ENCODE assay signal across 1 cellular context in the genomic region with DNA sequence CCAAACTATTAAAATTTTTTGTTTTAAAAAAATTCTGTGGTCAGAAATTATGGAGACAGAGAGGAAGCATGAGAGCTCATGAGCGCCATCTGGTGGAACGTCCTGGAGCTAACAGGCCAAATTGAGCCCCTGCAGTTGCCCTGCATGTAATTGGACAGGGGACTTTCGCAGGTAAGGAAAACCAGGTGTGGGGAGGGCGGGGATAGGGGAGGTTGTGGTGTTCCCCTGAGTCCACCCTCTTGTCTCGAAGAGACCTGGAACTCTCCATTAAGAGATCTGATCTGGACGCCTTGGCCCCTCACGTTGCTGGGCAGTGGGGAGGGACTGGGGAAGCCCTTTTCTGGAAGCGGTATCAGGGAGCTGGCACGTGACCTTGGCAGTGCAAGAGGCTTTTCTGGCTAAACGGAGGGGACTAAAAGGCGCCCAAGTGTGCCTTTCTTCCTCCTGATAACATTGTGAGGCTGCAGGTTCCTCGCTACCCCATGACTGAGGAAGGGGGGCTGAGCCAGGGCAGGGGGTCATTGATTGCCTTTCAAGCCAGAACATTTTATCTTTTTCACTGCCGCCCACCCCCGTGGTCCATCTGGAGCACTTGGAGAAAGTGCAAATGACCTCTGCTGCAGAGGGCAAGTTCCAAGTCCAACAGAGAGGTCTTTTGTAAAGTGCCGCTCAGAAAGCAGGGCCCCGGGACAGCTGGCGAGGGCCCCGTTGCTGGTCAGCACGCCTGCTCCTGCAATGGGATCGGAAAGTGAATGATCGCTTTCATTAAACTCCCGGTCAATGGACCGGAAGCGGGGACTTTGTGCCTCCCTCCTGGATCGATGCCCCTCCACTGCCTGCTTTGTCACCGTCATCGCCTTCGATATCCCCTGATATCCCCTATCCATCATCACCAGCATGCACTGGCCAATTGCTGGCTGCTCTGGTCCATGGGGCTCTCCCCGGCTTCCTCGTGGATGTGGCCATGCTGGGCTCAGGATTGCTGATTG.
TF ChIP-seq lines count a peak whose summit lies in the region.

No MANE protein-coding gene starts in this region.

TF ChIP-seq in GM23338, 12 proteins besides CTCF, POLR2A, EP300 and RAD21 (continued from another document):
- TF ChIP-seq, protein P1, sequence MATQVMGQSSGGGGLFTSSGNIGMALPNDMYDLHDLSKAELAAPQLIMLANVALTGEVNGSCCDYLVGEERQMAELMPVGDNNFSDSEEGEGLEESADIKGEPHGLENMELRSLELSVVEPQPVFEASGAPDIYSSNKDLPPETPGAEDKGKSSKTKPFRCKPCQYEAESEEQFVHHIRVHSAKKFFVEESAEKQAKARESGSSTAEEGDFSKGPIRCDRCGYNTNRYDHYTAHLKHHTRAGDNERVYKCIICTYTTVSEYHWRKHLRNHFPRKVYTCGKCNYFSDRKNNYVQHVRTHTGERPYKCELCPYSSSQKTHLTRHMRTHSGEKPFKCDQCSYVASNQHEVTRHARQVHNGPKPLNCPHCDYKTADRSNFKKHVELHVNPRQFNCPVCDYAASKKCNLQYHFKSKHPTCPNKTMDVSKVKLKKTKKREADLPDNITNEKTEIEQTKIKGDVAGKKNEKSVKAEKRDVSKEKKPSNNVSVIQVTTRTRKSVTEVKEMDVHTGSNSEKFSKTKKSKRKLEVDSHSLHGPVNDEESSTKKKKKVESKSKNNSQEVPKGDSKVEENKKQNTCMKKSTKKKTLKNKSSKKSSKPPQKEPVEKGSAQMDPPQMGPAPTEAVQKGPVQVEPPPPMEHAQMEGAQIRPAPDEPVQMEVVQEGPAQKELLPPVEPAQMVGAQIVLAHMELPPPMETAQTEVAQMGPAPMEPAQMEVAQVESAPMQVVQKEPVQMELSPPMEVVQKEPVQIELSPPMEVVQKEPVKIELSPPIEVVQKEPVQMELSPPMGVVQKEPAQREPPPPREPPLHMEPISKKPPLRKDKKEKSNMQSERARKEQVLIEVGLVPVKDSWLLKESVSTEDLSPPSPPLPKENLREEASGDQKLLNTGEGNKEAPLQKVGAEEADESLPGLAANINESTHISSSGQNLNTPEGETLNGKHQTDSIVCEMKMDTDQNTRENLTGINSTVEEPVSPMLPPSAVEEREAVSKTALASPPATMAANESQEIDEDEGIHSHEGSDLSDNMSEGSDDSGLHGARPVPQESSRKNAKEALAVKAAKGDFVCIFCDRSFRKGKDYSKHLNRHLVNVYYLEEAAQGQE (IDR thresholded peaks at IDR 0.05; ENCODE audit: unreplicated experiment): no peak
- TF ChIP-seq, protein P2, sequence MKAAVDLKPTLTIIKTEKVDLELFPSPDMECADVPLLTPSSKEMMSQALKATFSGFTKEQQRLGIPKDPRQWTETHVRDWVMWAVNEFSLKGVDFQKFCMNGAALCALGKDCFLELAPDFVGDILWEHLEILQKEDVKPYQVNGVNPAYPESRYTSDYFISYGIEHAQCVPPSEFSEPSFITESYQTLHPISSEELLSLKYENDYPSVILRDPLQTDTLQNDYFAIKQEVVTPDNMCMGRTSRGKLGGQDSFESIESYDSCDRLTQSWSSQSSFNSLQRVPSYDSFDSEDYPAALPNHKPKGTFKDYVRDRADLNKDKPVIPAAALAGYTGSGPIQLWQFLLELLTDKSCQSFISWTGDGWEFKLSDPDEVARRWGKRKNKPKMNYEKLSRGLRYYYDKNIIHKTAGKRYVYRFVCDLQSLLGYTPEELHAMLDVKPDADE (IDR thresholded peaks at IDR 0.05): no peak
- TF ChIP-seq ZNF114 (CRISPR knock-in tag; IDR thresholded peaks at IDR 0.05): no peak
- no peak for TF ChIP-seq EZH2phosphoT487 (IDR thresholded peaks at IDR 0.05; ENCODE audit: unreplicated experiment)
- no peak for TF ChIP-seq EZH2 (IDR thresholded peaks at IDR 0.05; ENCODE audit: low read depth, unreplicated experiment)
- no peak for TF ChIP-seq ZNF462 (CRISPR knock-in tag; IDR thresholded peaks at IDR 0.05)
- TF ChIP-seq CREB1 (CRISPR knock-in tag; IDR thresholded peaks at IDR 0.05; ENCODE audit: low read depth): no peak
- no peak for TF ChIP-seq NANOG (IDR thresholded peaks at IDR 0.05; ENCODE audit: borderline replicate concordance)
TF ChIP-seq in GM23338: peak in this region for 0.
